In the genomic region with DNA sequence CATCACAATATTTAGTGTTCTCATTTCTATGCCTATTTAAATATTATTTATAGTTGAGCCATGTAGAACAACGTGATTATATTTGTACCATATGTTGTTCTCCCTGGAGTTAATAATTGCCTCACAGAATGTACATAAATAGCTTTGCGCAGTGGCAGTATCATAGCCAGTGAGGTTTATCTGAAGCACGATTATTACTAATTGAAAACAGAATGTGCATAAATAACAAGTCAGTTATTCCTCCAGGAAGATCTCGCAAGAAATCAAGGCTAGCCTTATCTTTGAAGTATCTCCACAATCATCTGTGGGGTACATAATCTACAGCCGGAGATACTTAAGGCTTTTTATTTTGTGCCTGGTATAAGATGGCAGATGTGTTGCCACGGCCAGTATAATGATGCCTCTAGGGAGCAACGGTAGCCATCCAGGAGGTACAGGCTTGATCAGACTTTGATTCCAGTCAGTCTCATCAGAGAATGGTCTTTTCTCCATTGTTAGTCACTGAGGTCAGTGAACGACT, we compare ENCODE assay signal across 27 cellular contexts.
"Had no signal": no experiment of that assay in that cellular context is flagged by ENCODE, and none has a peak within 500 bp of the region (broad histone marks: within the 10 kb centered on the region; RNA-seq: fewer than 3 reads in every experiment).

No MANE protein-coding gene starts in this region.

- H3K4me1 ChIP-seq: neural progenitor cell, parathyroid adenoma, psoas muscle, right lobe of liver, sigmoid colon, stomach, thyroid gland, tibial nerve, upper lobe of left lung, vagina had no signal

- H3K36me3 Mint-ChIP-seq: neural progenitor cell; stimulated activated effector memory CD8-positive, alpha-beta T cell treated with anti-CD3 and anti-CD28 coated beads, Interleukin-12 subunit alpha, Interleukin-12 subunit beta, amount 100 ng/mL, for 72 hours; stimulated activated naive B cell treated with anti-CD40 and anti-IgM and Interleukin-4, amounts not matched to agents 10 μg/mL and 1 μg/mL and 100 μg/mL, for 72 hours had no signal

- H3K9ac ChIP-seq: neural progenitor cell, parathyroid adenoma had no signal

- H3K9me3 ChIP-seq: ovary, psoas muscle, right lobe of liver, sigmoid colon, stomach, thoracic aorta, thyroid gland, tibial nerve, upper lobe of left lung, vagina had no signal

- H3K27ac ChIP-seq: neural progenitor cell, ovary, parathyroid adenoma, psoas muscle, right lobe of liver, sigmoid colon, stomach, thoracic aorta, thyroid gland, tibial nerve, upper lobe of left lung, vagina had no signal

- H3K79me2 ChIP-seq: parathyroid adenoma had no signal

- H3K36me3 ChIP-seq: neural progenitor cell, ovary, right lobe of liver, sigmoid colon, stomach, thoracic aorta, thyroid gland, tibial nerve, upper lobe of left lung, vagina had no signal

- H3K27ac Mint-ChIP-seq: nephron; neural progenitor cell; progenitor cell of endocrine pancreas; stimulated activated effector memory CD8-positive, alpha-beta T cell treated with anti-CD3 and anti-CD28 coated beads, Interleukin-12 subunit alpha, Interleukin-12 subunit beta, amount 100 ng/mL, for 72 hours; stimulated activated naive B cell treated with anti-CD40 and anti-IgM and Interleukin-4, amounts not matched to agents 10 μg/mL and 1 μg/mL and 100 μg/mL, for 72 hours; stimulated activated naive CD8-positive, alpha-beta T cell treated with anti-CD3 and anti-CD28 coated beads, Interleukin-15, Interleukin-2, amounts not matched to agents 100 ng/mL and 50 ng/mL, for 24 hours had no signal

- H3K4me3 ChIP-seq: neural progenitor cell, ovary, psoas muscle, right lobe of liver, sigmoid colon, stomach, thoracic aorta, thyroid gland, tibial nerve, upper lobe of left lung, vagina had no signal

- H3K27me3 ChIP-seq: neural progenitor cell, ovary, right lobe of liver, sigmoid colon, stomach, thyroid gland, tibial nerve, upper lobe of left lung, vagina had no signal

- H2AFZ ChIP-seq: neural progenitor cell, parathyroid adenoma had no signal

- H3K4me1 Mint-ChIP-seq: stimulated activated effector memory CD8-positive, alpha-beta T cell treated with anti-CD3 and anti-CD28 coated beads, Interleukin-12 subunit alpha, Interleukin-12 subunit beta, amount 100 ng/mL, for 72 hours had no signal

- H3K9me3 Mint-ChIP-seq: nephron; neural progenitor cell; stimulated activated effector memory CD8-positive, alpha-beta T cell treated with anti-CD3 and anti-CD28 coated beads, Interleukin-12 subunit alpha, Interleukin-12 subunit beta, amount 100 ng/mL, for 72 hours; stimulated activated naive B cell treated with anti-CD40 and anti-IgM and Interleukin-4, amounts not matched to agents 10 μg/mL and 1 μg/mL and 100 μg/mL, for 72 hours; stimulated activated naive CD8-positive, alpha-beta T cell treated with anti-CD3 and anti-CD28 coated beads, Interleukin-15, Interleukin-2, amounts not matched to agents 100 ng/mL and 50 ng/mL, for 24 hours had no signal

- DNase-seq: occipital lobe; ovary; posterior cingulate gyrus; psoas muscle; right cardiac atrium; right lobe of liver; sigmoid colon; small intestine; stimulated activated CD4-positive, alpha-beta T cell treated with anti-CD3 and anti-CD28 coated beads, Interleukin-15, amount 100 ng/mL, for 24 hours; stimulated activated CD4-positive, alpha-beta T cell treated with anti-CD3 and anti-CD28 coated beads, Interleukin-2, amount 100 ng/mL, for 24 hours; stimulated activated CD4-positive, alpha-beta T cell treated with anti-CD3 and anti-CD28 coated beads, Interleukin-2, amount 100 ng/mL, for 48 hours; stimulated activated CD4-positive, alpha-beta T cell treated with anti-CD3 and anti-CD28 coated beads, Interleukin-4, amount 100 ng/mL, for 24 hours; stimulated activated naive B cell treated with anti-CD40 and anti-IgM and Interleukin-4, amounts not matched to agents 10 μg/mL and 1 μg/mL and 100 μg/mL, for 72 hours; stimulated activated naive CD4-positive, alpha-beta T cell treated with Interleukin-2 at 50 U/mL for 16 hours; stomach; thyroid gland; trophoblast cell; upper lobe of left lung had no signal

- H3K4me3 Mint-ChIP-seq: nephron; neural progenitor cell; stimulated activated effector memory CD8-positive, alpha-beta T cell treated with anti-CD3 and anti-CD28 coated beads, Interleukin-12 subunit alpha, Interleukin-12 subunit beta, amount 100 ng/mL, for 72 hours; stimulated activated naive B cell treated with anti-CD40 and anti-IgM and Interleukin-4, amounts not matched to agents 10 μg/mL and 1 μg/mL and 100 μg/mL, for 72 hours; stimulated activated naive CD8-positive, alpha-beta T cell treated with anti-CD3 and anti-CD28 coated beads, Interleukin-15, Interleukin-2, amounts not matched to agents 100 ng/mL and 50 ng/mL, for 24 hours had no signal

- H3K4me2 ChIP-seq: neural progenitor cell had no signal

- ATAC-seq: psoas muscle; right cardiac atrium; right lobe of liver; stimulated activated effector memory CD8-positive, alpha-beta T cell treated with anti-CD3 and anti-CD28 coated beads, Interleukin-12 subunit alpha, Interleukin-12 subunit beta, amount 100 ng/mL, for 72 hours; stimulated activated naive B cell treated with anti-CD40 and anti-IgM and Interleukin-4, amounts not matched to agents 10 μg/mL and 1 μg/mL and 100 μg/mL, for 72 hours had no signal

- H3K27me3 Mint-ChIP-seq: stimulated activated naive B cell treated with anti-CD40 and anti-IgM and Interleukin-4, amounts not matched to agents 10 μg/mL and 1 μg/mL and 100 μg/mL, for 72 hours; stimulated activated naive CD8-positive, alpha-beta T cell treated with anti-CD3 and anti-CD28 coated beads, Interleukin-15, Interleukin-2, amounts not matched to agents 100 ng/mL and 50 ng/mL, for 24 hours had no signal
